16 cellular contexts compared by ENCODE assay signal in genomic region chr2:151338115-151338514, GRCh38. TPM values are rescaled to one million over a fixed set of nuclear protein-coding genes. Genes with fewer than 3 reads are reported as not detected.
DNase-seq lines count a peak whose midpoint lies in the region; ATAC-seq and TF ChIP-seq lines count a peak whose summit lies in the region.
"Had no signal": no experiment of that assay in that cellular context is flagged by ENCODE, and none has a peak within 500 bp of the region (broad histone marks: within the 10 kb centered on the region; RNA-seq: fewer than 3 reads in every experiment).

No MANE protein-coding gene starts in this region.

- CTCF ChIA-PET in A673 (lab: Charles Lee): interaction anchor here (0.7 kb wide), 1 partner anchor 1070 kb away, joined by 3 read pairs; no protein-coding TSS in a partner anchor

- 0 out of 2 replicates have a peak overlapping the region, but pooled peaks have one; percentile 6 for H3K27ac Mint-ChIP-seq in HFFc6
- no peak overlapping the region for H3K27ac Mint-ChIP-seq in activated naive CD8-positive, alpha-beta T cell treated with anti-CD3 and anti-CD28 coated beads, Interleukin-2, amount 50 U/mL, for 24 hours
- H3K27ac Mint-ChIP-seq: CD4-positive, CD25-positive, alpha-beta regulatory T cell had no signal

- TF ChIP-seq CTCF in A673 (conservative IDR thresholded peaks at IDR 0.05; ENCODE audit: low read depth, low read length): no peak
- TF ChIP-seq CTCF in HFFc6 (IDR thresholded peaks at IDR 0.05): no peak
- TF ChIP-seq CTCF in esophagus muscularis mucosa (IDR thresholded peaks at IDR 0.05): no peak

- H3K36me3 Mint-ChIP-seq in HFFc6 (ENCODE audit: low read depth): peaks cover 13% of the 10 kb centered on the region
- no peaks in the 10 kb centered on the region for H3K36me3 Mint-ChIP-seq in activated naive CD8-positive, alpha-beta T cell treated with anti-CD3 and anti-CD28 coated beads, Interleukin-2, amount 50 U/mL, for 24 hours (ENCODE audit: low read depth)
- H3K36me3 Mint-ChIP-seq: CD4-positive, CD25-positive, alpha-beta regulatory T cell had no signal

- 93% methylated on average over 3 of the region's 3 CpGs for WGBS in esophagus muscularis mucosa

- no peak overlapping the region for H3K9ac ChIP-seq in adipocyte (ENCODE audit: low read length)

- no peaks in the 10 kb centered on the region for H3K27me3 ChIP-seq in A673 (replicated peaks; ENCODE audit: insufficient read depth, low read depth, low read length, poor library complexity)
- no peaks in the 10 kb centered on the region for H3K27me3 ChIP-seq in adipocyte (replicated peaks; ENCODE audit: control insufficient read depth, insufficient read depth, low read length)
- peaks cover 0 to 5% (median 0%) of the 10 kb centered on the region in 4 donors for H3K27me3 ChIP-seq in esophagus muscularis mucosa

- H3K27ac ChIP-seq in A673 (ENCODE audit: low read depth, low read length, poor library complexity, severe bottlenecking) (peak overlapping the region; percentile 98), esophagus muscularis mucosa (replicated peaks in 1 of 4) (no peak overlapping the region)

- no peak overlapping the region for H3K4me3 Mint-ChIP-seq in HFFc6
- no peak overlapping the region for H3K4me3 Mint-ChIP-seq in activated naive CD8-positive, alpha-beta T cell treated with anti-CD3 and anti-CD28 coated beads, Interleukin-2, amount 50 U/mL, for 24 hours
- H3K4me3 Mint-ChIP-seq: CD4-positive, CD25-positive, alpha-beta regulatory T cell had no signal

- peaks cover 14% of the 10 kb centered on the region for H3K9me3 Mint-ChIP-seq in HFFc6
- peaks cover 11% of the 10 kb centered on the region for H3K9me3 Mint-ChIP-seq in activated naive CD8-positive, alpha-beta T cell treated with anti-CD3 and anti-CD28 coated beads, Interleukin-2, amount 50 U/mL, for 24 hours

- H3K9me3 ChIP-seq in A673 (ENCODE audit: low read depth, low read length, poor library complexity, severe bottlenecking) (no peaks in the 10 kb centered on the region), adipocyte (ENCODE audit: control insufficient read depth, low read length) (peaks cover 5% of the 10 kb centered on the region), esophagus muscularis mucosa (no peaks in the 10 kb centered on the region)

- H3K4me1 Mint-ChIP-seq in HFFc6 (ENCODE audit: low read depth): peaks cover 47% of the 10 kb centered on the region
- no peaks in the 10 kb centered on the region for H3K4me1 Mint-ChIP-seq in activated naive CD8-positive, alpha-beta T cell treated with anti-CD3 and anti-CD28 coated beads, Interleukin-2, amount 50 U/mL, for 24 hours

- POLR2A ChIA-PET in A673 (lab: Charles Lee; ENCODE audit: low non-redundant PET): interaction anchor here (0.7 kb wide), 1 partner anchor 1651 kb away, joined by 4 read pairs; no protein-coding TSS in a partner anchor

- BruUV-seq in A673 (replicated peaks; lab: Mats Ljungman, UMichigan): no TSS peak

- intact Hi-C loops in A673 (cut with micrococcal nuclease; ENCODE audit: unreplicated experiment): no loop called here
- intact Hi-C loops in esophagus muscularis mucosa (cut with DNase I): no loop called here
- intact Hi-C loops in sciatic nerve (cut with DNase I): no loop called here

- TF ChIP-seq EP300 in esophagus muscularis mucosa (IDR thresholded peaks at IDR 0.05): no peak

- H3K27me3 Mint-ChIP-seq in HFFc6 (ENCODE audit: insufficient read depth): no peaks in the 10 kb centered on the region
- peaks cover 12% of the 10 kb centered on the region for H3K27me3 Mint-ChIP-seq in activated naive CD8-positive, alpha-beta T cell treated with anti-CD3 and anti-CD28 coated beads, Interleukin-2, amount 50 U/mL, for 24 hours

- TF ChIP-seq POLR2A in esophagus muscularis mucosa (IDR thresholded peaks at IDR 0.05; ENCODE audit: low read depth): no peak

- no peaks in the 10 kb centered on the region for H3K36me3 ChIP-seq in A673 (ENCODE audit: insufficient read depth, low read length, poor library complexity, severe bottlenecking)
- no peaks in the 10 kb centered on the region for H3K36me3 ChIP-seq in adipocyte (ENCODE audit: control insufficient read depth, insufficient read depth, low read length, severe bottlenecking)
- no peaks in the 10 kb centered on the region for H3K36me3 ChIP-seq in esophagus muscularis mucosa

- DNase-seq in A673 (ENCODE audit: low spot score) (peak; percentile 77), HFFc6 (no peak), adipocyte (ENCODE audit: low read depth) (peak; percentile 20), esophagus muscularis mucosa (ENCODE audit: extremely low spot score) (peak; percentile 29), NCI-H1092 treated with DMSO at 0.1 percent for 48 hours (lab: John Stamatoyannopoulos, UW) (no peak), sciatic nerve (ENCODE audit: low spot score) (no peak)
- no peak for DNase-seq in activated naive CD8-positive, alpha-beta T cell treated with anti-CD3 and anti-CD28 coated beads, Interleukin-2, amount 50 U/mL, for 24 hours
- DNase-seq: CD4-positive, CD25-positive, alpha-beta regulatory T cell; H7; KBM-7; NCI-H1092; NCI-H1930; NCI-H2171; NCI-H82; RPMI8226 had no signal

- H3K4me1 ChIP-seq in A673 (ENCODE audit: insufficient read depth, low read length, poor library complexity, severe bottlenecking): peaks cover 66% of the 10 kb centered on the region
- peaks cover 23% of the 10 kb centered on the region for H3K4me1 ChIP-seq in adipocyte (ENCODE audit: control insufficient read depth, insufficient read depth, low read length)
- H3K4me1 ChIP-seq in esophagus muscularis mucosa: peaks cover 0 to 6% (median 0%) of the 10 kb centered on the region in 4 donors

- H3K4me3 ChIP-seq in A673 (ENCODE audit: low read depth, low read length, poor library complexity, severe bottlenecking): peak overlapping the region; percentile 39
- H3K4me3 ChIP-seq in adipocyte (ENCODE audit: low read length): no peak overlapping the region
- no peak overlapping the region for H3K4me3 ChIP-seq in esophagus muscularis mucosa

- ATAC-seq in sciatic nerve: no peak
- ATAC-seq in activated naive CD8-positive, alpha-beta T cell treated with anti-CD3 and anti-CD28 coated beads, Interleukin-2, amount 50 U/mL, for 24 hours: no peak
- no peak for ATAC-seq in GM19328 (IDR thresholded peaks at IDR 0.05; ENCODE audit: unreplicated experiment)

RNA-seq across cellular contexts. Expression of gene TNFAIP6, which starts 19.3 kb away (rescaled TPM):
- 123 and 135 TPM in 2 replicates for total RNA-seq in A673 (2021)
- 1 to 10 TPM in 5 of 6 experiments, under 1 TPM in 1; 0.92 to 2.4 (median 2.3) TPM for total RNA-seq in HFFc6 (2021; fragmentation: NEBNext Ultra II Directional; extraction: Animal tissue kit (Norgen Biotek cat#: 25700))
- total RNA-seq in esophagus muscularis mucosa: 10 to 100 TPM in 1 of 4 donors, 1 to 10 TPM in 3; 3.5 to 13.3 (median 5.8) TPM
- 14.4 TPM for total RNA-seq in sciatic nerve
- total RNA-seq: CD4-positive, CD25-positive, alpha-beta regulatory T cell had no signal

RNA-seq across cellular contexts. Expression of gene NMI, which starts 48.6 kb away (rescaled TPM):
- 76.2 and 78.9 TPM in 2 replicates for total RNA-seq in A673 (2021)
- 1 to 10 TPM; 4.2 to 7.3 (median 6.4) TPM for total RNA-seq in HFFc6 (2021; fragmentation: NEBNext Ultra II Directional; extraction: Animal tissue kit (Norgen Biotek cat#: 25700))
- total RNA-seq in esophagus muscularis mucosa: 10 to 100 TPM in 2 of 4 donors, 1 to 10 TPM in 2; 8.3 to 12.0 (median 10.1) TPM
- total RNA-seq in sciatic nerve: 15.8 TPM

Comparison
In these comparisons a context has a peak if more than half of its experiments do, and no peak if none do; other contexts are left out.
1. DNase-seq: peak in A673 (single experiment), adipocyte (single experiment) and esophagus muscularis mucosa (single experiment); none in HFFc6 (single experiment), NCI-H1092 treated with DMSO at 0.1 percent for 48 hours (single experiment), sciatic nerve (single experiment) and activated naive CD8-positive, alpha-beta T cell treated with anti-CD3 and anti-CD28 coated beads, Interleukin-2, amount 50 U/mL, for 24 hours (single experiment).